ENCODE assay signal across 1 cellular context in the genomic region with DNA sequence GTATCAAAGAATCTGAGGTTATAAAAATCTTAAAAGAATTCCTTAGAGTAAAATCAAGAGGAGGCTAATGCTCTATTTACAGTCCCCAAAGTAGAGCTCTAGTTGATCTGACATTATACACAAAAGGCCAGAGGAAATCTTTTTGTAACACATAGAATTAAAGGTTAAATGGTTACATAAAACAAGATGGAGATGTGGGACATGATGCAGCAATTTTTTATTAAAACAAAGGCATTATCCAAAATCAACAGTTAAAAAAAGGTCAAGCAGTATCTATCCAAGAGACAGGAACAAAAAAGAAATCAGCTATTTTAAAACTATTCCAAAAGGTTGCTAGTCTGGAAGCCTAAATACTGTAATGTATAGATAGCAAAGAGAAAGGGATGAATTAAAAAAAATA.
TF ChIP-seq lines count a peak whose summit lies in the region.

No MANE protein-coding gene starts in this region.

TF ChIP-seq in WTC11, 78 proteins besides CTCF, POLR2A, EP300 and RAD21 (continued from another document):
- TF ChIP-seq, protein P1, sequence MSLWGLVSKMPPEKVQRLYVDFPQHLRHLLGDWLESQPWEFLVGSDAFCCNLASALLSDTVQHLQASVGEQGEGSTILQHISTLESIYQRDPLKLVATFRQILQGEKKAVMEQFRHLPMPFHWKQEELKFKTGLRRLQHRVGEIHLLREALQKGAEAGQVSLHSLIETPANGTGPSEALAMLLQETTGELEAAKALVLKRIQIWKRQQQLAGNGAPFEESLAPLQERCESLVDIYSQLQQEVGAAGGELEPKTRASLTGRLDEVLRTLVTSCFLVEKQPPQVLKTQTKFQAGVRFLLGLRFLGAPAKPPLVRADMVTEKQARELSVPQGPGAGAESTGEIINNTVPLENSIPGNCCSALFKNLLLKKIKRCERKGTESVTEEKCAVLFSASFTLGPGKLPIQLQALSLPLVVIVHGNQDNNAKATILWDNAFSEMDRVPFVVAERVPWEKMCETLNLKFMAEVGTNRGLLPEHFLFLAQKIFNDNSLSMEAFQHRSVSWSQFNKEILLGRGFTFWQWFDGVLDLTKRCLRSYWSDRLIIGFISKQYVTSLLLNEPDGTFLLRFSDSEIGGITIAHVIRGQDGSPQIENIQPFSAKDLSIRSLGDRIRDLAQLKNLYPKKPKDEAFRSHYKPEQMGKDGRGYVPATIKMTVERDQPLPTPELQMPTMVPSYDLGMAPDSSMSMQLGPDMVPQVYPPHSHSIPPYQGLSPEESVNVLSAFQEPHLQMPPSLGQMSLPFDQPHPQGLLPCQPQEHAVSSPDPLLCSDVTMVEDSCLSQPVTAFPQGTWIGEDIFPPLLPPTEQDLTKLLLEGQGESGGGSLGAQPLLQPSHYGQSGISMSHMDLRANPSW (CRISPR knock-in tag; conservative IDR thresholded peaks at IDR 0.05; ENCODE audit: low read depth) = no peak
- TF ChIP-seq, protein P2, sequence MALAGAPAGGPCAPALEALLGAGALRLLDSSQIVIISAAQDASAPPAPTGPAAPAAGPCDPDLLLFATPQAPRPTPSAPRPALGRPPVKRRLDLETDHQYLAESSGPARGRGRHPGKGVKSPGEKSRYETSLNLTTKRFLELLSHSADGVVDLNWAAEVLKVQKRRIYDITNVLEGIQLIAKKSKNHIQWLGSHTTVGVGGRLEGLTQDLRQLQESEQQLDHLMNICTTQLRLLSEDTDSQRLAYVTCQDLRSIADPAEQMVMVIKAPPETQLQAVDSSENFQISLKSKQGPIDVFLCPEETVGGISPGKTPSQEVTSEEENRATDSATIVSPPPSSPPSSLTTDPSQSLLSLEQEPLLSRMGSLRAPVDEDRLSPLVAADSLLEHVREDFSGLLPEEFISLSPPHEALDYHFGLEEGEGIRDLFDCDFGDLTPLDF (CRISPR knock-in tag; IDR thresholded peaks at IDR 0.05) = no peak
- no peak for TF ChIP-seq FOXJ3 (CRISPR knock-in tag; IDR thresholded peaks at IDR 0.05; ENCODE audit: borderline replicate concordance)
- TF ChIP-seq NR3C1 (CRISPR knock-in tag; conservative IDR thresholded peaks at IDR 0.05; ENCODE audit: low read depth) = no peak
- no peak for TF ChIP-seq PRRX2 (CRISPR knock-in tag; IDR thresholded peaks at IDR 0.05)
- no peak for TF ChIP-seq ZBTB21 (CRISPR knock-in tag; IDR thresholded peaks at IDR 0.05; ENCODE audit: borderline replicate concordance)
- TF ChIP-seq, protein P3, sequence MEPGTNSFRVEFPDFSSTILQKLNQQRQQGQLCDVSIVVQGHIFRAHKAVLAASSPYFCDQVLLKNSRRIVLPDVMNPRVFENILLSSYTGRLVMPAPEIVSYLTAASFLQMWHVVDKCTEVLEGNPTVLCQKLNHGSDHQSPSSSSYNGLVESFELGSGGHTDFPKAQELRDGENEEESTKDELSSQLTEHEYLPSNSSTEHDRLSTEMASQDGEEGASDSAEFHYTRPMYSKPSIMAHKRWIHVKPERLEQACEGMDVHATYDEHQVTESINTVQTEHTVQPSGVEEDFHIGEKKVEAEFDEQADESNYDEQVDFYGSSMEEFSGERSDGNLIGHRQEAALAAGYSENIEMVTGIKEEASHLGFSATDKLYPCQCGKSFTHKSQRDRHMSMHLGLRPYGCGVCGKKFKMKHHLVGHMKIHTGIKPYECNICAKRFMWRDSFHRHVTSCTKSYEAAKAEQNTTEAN (CRISPR knock-in tag; IDR thresholded peaks at IDR 0.05) = no peak
